12 cellular contexts compared by ENCODE assay signal in the genomic region with DNA sequence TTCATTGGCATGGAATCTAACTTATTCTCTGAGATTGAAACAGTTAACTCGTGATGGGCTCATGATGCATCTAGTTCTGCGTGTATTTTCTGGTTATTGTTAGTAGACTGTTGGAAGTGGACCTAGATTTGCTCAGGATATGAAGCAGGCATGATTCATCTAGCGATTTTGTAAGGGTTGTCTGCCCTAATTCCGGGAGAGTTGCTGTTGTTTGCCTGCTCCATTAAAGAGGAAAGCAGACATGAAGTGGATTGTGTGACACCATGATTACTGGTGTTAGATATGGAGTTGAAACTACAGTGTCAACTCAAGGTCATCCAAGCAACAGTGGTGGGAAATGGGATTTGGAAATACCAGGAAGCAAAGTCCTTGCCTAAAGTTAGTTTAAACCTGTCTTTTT. TPM values are rescaled to one million over a fixed set of nuclear protein-coding genes. Genes with fewer than 3 reads are reported as not detected.
A peak's percentile ranks its signal among the peaks of the same experiment; 100 is the strongest.
DNase-seq lines count a peak whose midpoint lies in the region; ATAC-seq and TF ChIP-seq lines count a peak whose summit lies in the region.
"Had no signal": no experiment of that assay in that cellular context is flagged by ENCODE, and none has a peak within 500 bp of the region (broad histone marks: within the 10 kb centered on the region; RNA-seq: fewer than 3 reads in every experiment).

No MANE protein-coding gene starts in this region.

- TF ChIP-seq CTCF in omental fat pad (IDR thresholded peaks at IDR 0.05) (no peak), progenitor cell of endocrine pancreas (IDR thresholded peaks at IDR 0.05; ENCODE audit: unreplicated experiment) (no peak)

- peaks cover 3% of the 10 kb centered on the region for H3K9me3 Mint-ChIP-seq in progenitor cell of endocrine pancreas (ENCODE audit: low read depth)
- H3K9me3 Mint-ChIP-seq: activated T-cell treated with anti-CD3 and anti-CD28 coated beads, Interleukin-2, amount 50 U/mL, for 24 hours; T-helper 1 cell treated with Interleukin-12 subunit alpha and Interleukin-12 subunit beta and Interleukin-4 antibody, amounts not matched to agents 30 μg/mL and 1 μg/mL, for 36 hours had no signal

- no peaks in the 10 kb centered on the region for H3K27me3 Mint-ChIP-seq in progenitor cell of endocrine pancreas
- H3K27me3 Mint-ChIP-seq: activated T-cell treated with anti-CD3 and anti-CD28 coated beads, Interleukin-2, amount 50 U/mL, for 24 hours had no signal

- peak; percentile 59 for ATAC-seq in omental fat pad (ENCODE audit: low FRiP score)
- ATAC-seq in HG03457 (IDR thresholded peaks at IDR 0.05; ENCODE audit: unreplicated experiment) = no peak
- ATAC-seq: lower lobe of right lung had no signal

- H3K4me3 Mint-ChIP-seq in progenitor cell of endocrine pancreas (ENCODE audit: low read depth) = no peak overlapping the region
- H3K4me3 Mint-ChIP-seq: activated T-cell treated with anti-CD3 and anti-CD28 coated beads, Interleukin-2, amount 50 U/mL, for 24 hours; T-helper 1 cell treated with Interleukin-12 subunit alpha and Interleukin-12 subunit beta and Interleukin-4 antibody, amounts not matched to agents 30 μg/mL and 1 μg/mL, for 36 hours had no signal

- no peaks in the 10 kb centered on the region for H3K36me3 Mint-ChIP-seq in progenitor cell of endocrine pancreas (ENCODE audit: insufficient read depth)

- H3K27ac Mint-ChIP-seq in progenitor cell of endocrine pancreas = no peak overlapping the region
- H3K27ac Mint-ChIP-seq: activated T-cell treated with anti-CD3 and anti-CD28 coated beads, Interleukin-2, amount 50 U/mL, for 24 hours; T-helper 1 cell treated with Interleukin-12 subunit alpha and Interleukin-12 subunit beta and Interleukin-4 antibody, amounts not matched to agents 30 μg/mL and 1 μg/mL, for 36 hours had no signal

- peak; percentile 92 for DNase-seq in EH (ENCODE audit: low read depth)
- DNase-seq in NCI-H2227 treated with DMSO at 0.1 percent for 48 hours (lab: John Stamatoyannopoulos, UW) = peak; percentile 80
- peak; percentile 85 to 98 for DNase-seq in dermis microvascular lymphatic vessel endothelial cell (ENCODE audit: low read depth in 2 of 2)
- DNase-seq in omental fat pad (ENCODE audit: low spot score) = no peak
- DNase-seq in progenitor cell of endocrine pancreas (ENCODE audit: low spot score, unreplicated experiment) = no peak
- DNase-seq in GF-D8 (lab: John Stamatoyannopoulos, UW) = no peak
- no peak for DNase-seq in activated CD8-positive, alpha-beta memory T cell treated with anti-CD3 and anti-CD28 coated beads, Interleukin-2, amount 50 U/mL, for 4 hours
- DNase-seq: activated T-cell treated with anti-CD3 and anti-CD28 coated beads, Interleukin-2, amount 50 U/mL, for 24 hours; dorsolateral prefrontal cortex; lower lobe of right lung had no signal

- peaks cover 2% of the 10 kb centered on the region for H3K4me1 Mint-ChIP-seq in progenitor cell of endocrine pancreas (ENCODE audit: low read depth)

RNA-seq across cellular contexts. Expression of gene SOX4, which starts 41.0 kb away (rescaled TPM):
- total RNA-seq in dermis microvascular lymphatic vessel endothelial cell = 67.5 and 78.0 TPM in 2 replicates
- total RNA-seq in omental fat pad = 10 to 100 TPM in 2 of 4 donors, 1 to 10 TPM in 2; 6.8 to 12.1 (median 9.4) TPM
- 274 and 293 TPM in 2 replicates for total RNA-seq in progenitor cell of endocrine pancreas

Comparison
In these comparisons a context has a peak if more than half of its experiments do, and no peak if none do; other contexts are left out.
1. DNase-seq: peak in EH (single experiment), NCI-H2227 treated with DMSO at 0.1 percent for 48 hours (single experiment) and dermis microvascular lymphatic vessel endothelial cell (2 of 2); none in omental fat pad (single experiment), progenitor cell of endocrine pancreas (single experiment), GF-D8 (single experiment) and activated CD8-positive, alpha-beta memory T cell treated with anti-CD3 and anti-CD28 coated beads, Interleukin-2, amount 50 U/mL, for 4 hours (single experiment).